ENCODE assay signal across 15 cellular contexts in genomic region chr10:20034732-20035131, GRCh38.
DNase-seq lines count a peak whose midpoint lies in the region; ATAC-seq and TF ChIP-seq lines count a peak whose summit lies in the region.
"Had no signal": no experiment of that assay in that cellular context is flagged by ENCODE, and none has a peak within 500 bp of the region (broad histone marks: within the 10 kb centered on the region; RNA-seq: fewer than 3 reads in every experiment).

No MANE protein-coding gene starts in this region.

- H3K27ac ChIP-seq in RWPE2 (ENCODE audit: poor library complexity, severe bottlenecking) (no peak overlapping the region), mammary epithelial cell (ENCODE audit: insufficient read depth, low read depth, low read length) (peak overlapping the region; percentile 27), foreskin keratinocyte (no peak overlapping the region)
- H3K27ac ChIP-seq: A549, C4-2B, HL-60 had no signal

- no peaks in the 10 kb centered on the region for H3K9me3 Mint-ChIP-seq in activated T-helper 1 cell treated with anti-CD3 and anti-CD28 coated beads, Interleukin-12 subunit alpha, Interleukin-12 subunit beta, Interleukin-2, Interleukin-4 antibody, amounts not matched to agents 30 ng/mL and 10 ng/mL and 1 ng/mL, durations not matched to agents 14 hours and 24 hours and 36 hours

- no TSS peak for BruUV-seq in mammary epithelial cell (replicated peaks; lab: Mats Ljungman, UMichigan)

- H3K36me3 ChIP-seq in RWPE2 (ENCODE audit: low read depth), result no peaks in the 10 kb centered on the region
- no peaks in the 10 kb centered on the region for H3K36me3 ChIP-seq in mammary epithelial cell (ENCODE audit: insufficient read depth, low read length)
- H3K36me3 ChIP-seq: BE2C had no signal

- ATAC-seq in RWPE2 (ENCODE audit: low read depth) (peak; percentile 61), foreskin keratinocyte (peak; percentile 18)
- ATAC-seq: A549; CD8-positive, alpha-beta T cell had no signal

- no peaks in the 10 kb centered on the region for H4K20me1 ChIP-seq in mammary epithelial cell (ENCODE audit: insufficient read depth, low read length)

- DNase-seq in RWPE2 (ENCODE audit: low spot score) (no peak), mammary epithelial cell (peak; percentile 62), foreskin keratinocyte (peak; percentile 24 to 26), renal cortical epithelial cell (ENCODE audit: low read depth) (peak; percentile 13), NCI-H748 (lab: John Stamatoyannopoulos, UW; ENCODE audit: unreplicated experiment) (no peak), NCI-H1436 (lab: John Stamatoyannopoulos, UW) (no peak)
- DNase-seq in activated T-helper 1 cell treated with anti-CD3 and anti-CD28 coated beads, Interleukin-12 subunit alpha, Interleukin-12 subunit beta, Interleukin-2, Interleukin-4 antibody, amounts not matched to agents 30 ng/mL and 10 ng/mL and 1 ng/mL, durations not matched to agents 14 hours and 24 hours and 36 hours (ENCODE audit: low spot score), result no peak
- DNase-seq: BE2C; CD8-positive, alpha-beta T cell; COR-L47; HCEC 1CT; HFFc6 had no signal

- H3K4me3 Mint-ChIP-seq in activated T-helper 1 cell treated with anti-CD3 and anti-CD28 coated beads, Interleukin-12 subunit alpha, Interleukin-12 subunit beta, Interleukin-2, Interleukin-4 antibody, amounts not matched to agents 30 ng/mL and 10 ng/mL and 1 ng/mL, durations not matched to agents 14 hours and 24 hours and 36 hours, result no peak overlapping the region
- H3K4me3 Mint-ChIP-seq: CD8-positive, alpha-beta T cell; HFFc6 had no signal

- H3K4me3 ChIP-seq in RWPE2 (ENCODE audit: severe bottlenecking) (no peak overlapping the region), mammary epithelial cell (replicated peaks in 1 of 3; ENCODE audit: insufficient read depth in 1 of 3, low read depth in 2 of 3, low read length in 3 of 3) (no peak overlapping the region)
- H3K4me3 ChIP-seq: A549 had no signal

- CTCF ChIA-PET in mammary epithelial cell (lab: Charles Lee; ENCODE audit: low non-redundant PET), result interaction anchor here (0.6 kb wide), 1 partner anchor 215 kb away, joined by 6 read pairs; no protein-coding TSS in a partner anchor

- no peak overlapping the region for H3K4me2 ChIP-seq in mammary epithelial cell (ENCODE audit: insufficient read depth, low read depth, low read length)
- H3K4me2 ChIP-seq: A549 had no signal

- no peak overlapping the region for H3K27ac Mint-ChIP-seq in activated T-helper 1 cell treated with anti-CD3 and anti-CD28 coated beads, Interleukin-12 subunit alpha, Interleukin-12 subunit beta, Interleukin-2, Interleukin-4 antibody, amounts not matched to agents 30 ng/mL and 10 ng/mL and 1 ng/mL, durations not matched to agents 14 hours and 24 hours and 36 hours
- H3K27ac Mint-ChIP-seq: CD8-positive, alpha-beta T cell; HFFc6 had no signal

- in situ Hi-C loops in mammary epithelial cell (cut with MboI; ENCODE audit: low sequenced_read_pairs in 2 of 2), result no loop called here

- H3K27me3 Mint-ChIP-seq in activated T-helper 1 cell treated with anti-CD3 and anti-CD28 coated beads, Interleukin-12 subunit alpha, Interleukin-12 subunit beta, Interleukin-2, Interleukin-4 antibody, amounts not matched to agents 30 ng/mL and 10 ng/mL and 1 ng/mL, durations not matched to agents 14 hours and 24 hours and 36 hours (ENCODE audit: insufficient read depth), result no peaks in the 10 kb centered on the region

- H3K9me3 ChIP-seq in RWPE2 (ENCODE audit: severe bottlenecking), result no peaks in the 10 kb centered on the region
- H3K9me3 ChIP-seq in mammary epithelial cell (replicated peaks; ENCODE audit: insufficient read depth, low read length), result no peaks in the 10 kb centered on the region
- H3K9me3 ChIP-seq: A549, BE2C had no signal

- no peaks in the 10 kb centered on the region for H3K4me1 ChIP-seq in RWPE2 (ENCODE audit: insufficient read depth, poor library complexity, severe bottlenecking)
- H3K4me1 ChIP-seq in mammary epithelial cell (ENCODE audit: insufficient read depth, low read length), result no peaks in the 10 kb centered on the region
- H3K4me1 ChIP-seq in foreskin keratinocyte, result no peaks in the 10 kb centered on the region
- H3K4me1 ChIP-seq: A549, BE2C had no signal

- intact Hi-C loops in mammary epithelial cell (cut with micrococcal nuclease), result no loop called here
- intact Hi-C loops in activated T-helper 1 cell treated with anti-CD3 and anti-CD28 coated beads, Interleukin-12 subunit alpha, Interleukin-12 subunit beta, Interleukin-2, Interleukin-4 antibody, amounts not matched to agents 30 ng/mL and 10 ng/mL and 1 ng/mL, durations not matched to agents 14 hours and 24 hours and 36 hours (cut with micrococcal nuclease), result no loop called here

- H3K79me2 ChIP-seq in mammary epithelial cell (ENCODE audit: insufficient read depth, low read length), result no peaks in the 10 kb centered on the region

- 97% methylated on average over 2 of the region's 2 CpGs for WGBS in mammary epithelial cell (ENCODE audit: low coverage, missing lambda C conversion rate)

- H3K4me1 Mint-ChIP-seq in activated T-helper 1 cell treated with anti-CD3 and anti-CD28 coated beads, Interleukin-12 subunit alpha, Interleukin-12 subunit beta, Interleukin-2, Interleukin-4 antibody, amounts not matched to agents 30 ng/mL and 10 ng/mL and 1 ng/mL, durations not matched to agents 14 hours and 24 hours and 36 hours (ENCODE audit: low read depth), result no peaks in the 10 kb centered on the region

- no peak overlapping the region for H3K9ac ChIP-seq in mammary epithelial cell (ENCODE audit: insufficient read depth, low read length)

- TF ChIP-seq CTCF in RWPE2 (IDR thresholded peaks at IDR 0.05; ENCODE audit: poor library complexity, severe bottlenecking), result no peak
- no peak for TF ChIP-seq CTCF in mammary epithelial cell (conservative IDR thresholded peaks at IDR 0.05 in 1 of 2, IDR thresholded peaks at IDR 0.05 in 1 of 2; ENCODE audit: extremely low read depth in 1 of 2, insufficient read depth in 1 of 2, low read depth in 1 of 2, low read length in 2 of 2)
- no peak for TF ChIP-seq CTCF in foreskin keratinocyte (conservative IDR thresholded peaks at IDR 0.05)

- dilution Hi-C loops in mammary epithelial cell (cut with HindIII; ENCODE audit: low sequenced_read_pairs), result no loop called here

- no peaks in the 10 kb centered on the region for H3K36me3 Mint-ChIP-seq in activated T-helper 1 cell treated with anti-CD3 and anti-CD28 coated beads, Interleukin-12 subunit alpha, Interleukin-12 subunit beta, Interleukin-2, Interleukin-4 antibody, amounts not matched to agents 30 ng/mL and 10 ng/mL and 1 ng/mL, durations not matched to agents 14 hours and 24 hours and 36 hours (ENCODE audit: low read depth)
- H3K36me3 Mint-ChIP-seq: CD8-positive, alpha-beta T cell had no signal

- H3K27me3 ChIP-seq in RWPE2 (ENCODE audit: insufficient read depth, poor library complexity, severe bottlenecking), result no peaks in the 10 kb centered on the region
- H3K27me3 ChIP-seq in mammary epithelial cell (ENCODE audit: insufficient read depth, low read length), result no peaks in the 10 kb centered on the region
- H3K27me3 ChIP-seq in foreskin keratinocyte, result no peaks in the 10 kb centered on the region
- H3K27me3 ChIP-seq: BE2C had no signal

- no peak overlapping the region for H2AFZ ChIP-seq in mammary epithelial cell (ENCODE audit: low read depth, low read length)

Comparison
In these comparisons a context has a peak if more than half of its experiments do, and no peak if none do; other contexts are left out.
1. DNase-seq: peak in mammary epithelial cell (single experiment), foreskin keratinocyte (2 of 2) and renal cortical epithelial cell (single experiment); none in RWPE2 (single experiment), NCI-H748 (single experiment), NCI-H1436 (single experiment) and activated T-helper 1 cell treated with anti-CD3 and anti-CD28 coated beads, Interleukin-12 subunit alpha, Interleukin-12 subunit beta, Interleukin-2, Interleukin-4 antibody, amounts not matched to agents 30 ng/mL and 10 ng/mL and 1 ng/mL, durations not matched to agents 14 hours and 24 hours and 36 hours (single experiment).